In genomic region chrX:71365876-71366673, GRCh38 we compare ENCODE assay signal across 8 cellular contexts. TPM values are rescaled to one million over a fixed set of nuclear protein-coding genes. Genes with fewer than 3 reads are reported as not detected.
DNase-seq lines count a peak whose midpoint lies in the region; ATAC-seq and TF ChIP-seq lines count a peak whose summit lies in the region.

A gene with protein sequence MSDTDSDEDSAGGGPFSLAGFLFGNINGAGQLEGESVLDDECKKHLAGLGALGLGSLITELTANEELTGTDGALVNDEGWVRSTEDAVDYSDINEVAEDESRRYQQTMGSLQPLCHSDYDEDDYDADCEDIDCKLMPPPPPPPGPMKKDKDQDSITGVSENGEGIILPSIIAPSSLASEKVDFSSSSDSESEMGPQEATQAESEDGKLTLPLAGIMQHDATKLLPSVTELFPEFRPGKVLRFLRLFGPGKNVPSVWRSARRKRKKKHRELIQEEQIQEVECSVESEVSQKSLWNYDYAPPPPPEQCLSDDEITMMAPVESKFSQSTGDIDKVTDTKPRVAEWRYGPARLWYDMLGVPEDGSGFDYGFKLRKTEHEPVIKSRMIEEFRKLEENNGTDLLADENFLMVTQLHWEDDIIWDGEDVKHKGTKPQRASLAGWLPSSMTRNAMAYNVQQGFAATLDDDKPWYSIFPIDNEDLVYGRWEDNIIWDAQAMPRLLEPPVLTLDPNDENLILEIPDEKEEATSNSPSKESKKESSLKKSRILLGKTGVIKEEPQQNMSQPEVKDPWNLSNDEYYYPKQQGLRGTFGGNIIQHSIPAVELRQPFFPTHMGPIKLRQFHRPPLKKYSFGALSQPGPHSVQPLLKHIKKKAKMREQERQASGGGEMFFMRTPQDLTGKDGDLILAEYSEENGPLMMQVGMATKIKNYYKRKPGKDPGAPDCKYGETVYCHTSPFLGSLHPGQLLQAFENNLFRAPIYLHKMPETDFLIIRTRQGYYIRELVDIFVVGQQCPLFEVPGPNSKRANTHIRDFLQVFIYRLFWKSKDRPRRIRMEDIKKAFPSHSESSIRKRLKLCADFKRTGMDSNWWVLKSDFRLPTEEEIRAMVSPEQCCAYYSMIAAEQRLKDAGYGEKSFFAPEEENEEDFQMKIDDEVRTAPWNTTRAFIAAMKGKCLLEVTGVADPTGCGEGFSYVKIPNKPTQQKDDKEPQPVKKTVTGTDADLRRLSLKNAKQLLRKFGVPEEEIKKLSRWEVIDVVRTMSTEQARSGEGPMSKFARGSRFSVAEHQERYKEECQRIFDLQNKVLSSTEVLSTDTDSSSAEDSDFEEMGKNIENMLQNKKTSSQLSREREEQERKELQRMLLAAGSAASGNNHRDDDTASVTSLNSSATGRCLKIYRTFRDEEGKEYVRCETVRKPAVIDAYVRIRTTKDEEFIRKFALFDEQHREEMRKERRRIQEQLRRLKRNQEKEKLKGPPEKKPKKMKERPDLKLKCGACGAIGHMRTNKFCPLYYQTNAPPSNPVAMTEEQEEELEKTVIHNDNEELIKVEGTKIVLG (N-terminal part only) (plus strand): TSS chrX:71366357. CDS start chrX:71366375, 18 bp downstream.

- H3K4me1 Mint-ChIP-seq in CD14-positive monocyte = peaks cover 13% of the 10 kb centered on the region

- peaks cover 0 to 6% (median 0%) of the 10 kb centered on the region in 3 donors for H3K27me3 Mint-ChIP-seq in CD14-positive monocyte (ENCODE audit: low read depth in 3 of 3)

- TF ChIP-seq CTCF in CD14-positive monocyte (IDR thresholded peaks at IDR 0.05) (no peak), left lung (IDR thresholded peaks at IDR 0.05) (no peak)

- DNase-seq in CD14-positive monocyte (ENCODE audit: low spot score) (peak; percentile 96), NCI-H82 (lab: John Stamatoyannopoulos, UW) (peak; percentile 99), dermis blood vessel endothelial cell (peak; percentile 97), left lung (peak; percentile 91 to 95)
- peak; percentile 86 to 91 for DNase-seq in activated CD4-positive, alpha-beta T cell treated with anti-CD3 and anti-CD28 coated beads, Interleukin-2, amount 50 U/mL, for 48 hours
- DNase-seq in stimulated activated CD4-positive, alpha-beta T cell treated with anti-CD3 and anti-CD28 coated beads, Interleukin-2, amount 100 ng/mL, for 48 hours = peak; percentile 73 to 76

- H3K9me3 ChIP-seq in left lung = no peaks in the 10 kb centered on the region

- peak within 1 kb of the TSS; percentile 95 to 96 for H3K4me3 Mint-ChIP-seq in CD14-positive monocyte

- ATAC-seq in GM19397 (IDR thresholded peaks at IDR 0.05; ENCODE audit: unreplicated experiment) (peak; percentile 88), HG03571 (IDR thresholded peaks at IDR 0.05; ENCODE audit: unreplicated experiment) (peak; percentile 87), left lung (peak; percentile 95)

- peaks cover 0 to 11% of the 10 kb centered on the region in 2 donors for H3K36me3 ChIP-seq in left lung

- peak within 1 kb of the TSS; percentile 72 to 92 for H3K27ac ChIP-seq in left lung

- H3K36me3 Mint-ChIP-seq in CD14-positive monocyte = peaks cover 11 to 18% of the 10 kb centered on the region in 2 donors

- no peaks in the 10 kb centered on the region for H3K27me3 ChIP-seq in left lung

- H3K4me1 ChIP-seq in left lung = peaks cover 0 to 6% of the 10 kb centered on the region in 2 donors

- peak within 1 kb of the TSS; percentile 96 to 99 (median 98) for H3K27ac Mint-ChIP-seq in CD14-positive monocyte

- peak within 1 kb of the TSS; percentile 42 to 65 for H3K4me3 ChIP-seq in left lung

- intact Hi-C loops in CD14-positive monocyte (cut with micrococcal nuclease) = no loop called here
- intact Hi-C loops in left lung (cut with DNase I) = no loop called here

- peaks cover 0 to 22% (median 7%) of the 10 kb centered on the region in 7 donors for H3K9me3 Mint-ChIP-seq in CD14-positive monocyte

RNA-seq across cellular contexts. Expression of the gene that starts here (rescaled TPM):
- polyA plus RNA-seq in CD14-positive monocyte = 1 to 10 TPM; 4.0 to 5.2 TPM
- total RNA-seq in dermis blood vessel endothelial cell (45.1 and 57.9 TPM in 2 replicates), left lung (10 to 100 TPM; 26.2 to 31.6 TPM)

Comparison
In these comparisons a context has a peak if more than half of its experiments do, and no peak if none do; other contexts are left out.
1. Peak in every context shown above with its lines: DNase-seq, ATAC-seq, H3K4me3 ChIP-seq and H3K27ac ChIP-seq.